11 cellular contexts compared by ENCODE assay signal in the genomic region with DNA sequence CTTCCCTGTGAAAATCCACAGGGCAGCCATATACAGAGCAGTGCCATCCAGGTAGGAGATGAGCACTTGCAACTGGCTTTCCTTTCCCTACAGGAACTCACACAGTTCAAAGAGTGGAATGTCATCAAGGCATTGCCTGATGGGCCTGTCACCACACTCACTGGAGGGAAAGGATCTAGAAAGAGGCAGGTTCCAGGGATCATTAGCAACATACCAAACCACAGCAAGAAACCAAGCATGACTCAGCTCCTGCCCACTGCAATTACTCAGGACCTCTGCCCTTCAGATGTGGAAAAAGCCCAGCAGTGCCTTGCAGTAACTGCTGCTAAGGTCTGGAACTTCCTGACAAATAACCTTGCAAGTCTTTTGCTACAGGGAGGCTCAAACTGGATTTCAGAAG.
DNase-seq lines count a peak whose midpoint lies in the region; ATAC-seq, FAIRE-seq and TF ChIP-seq lines count a peak whose summit lies in the region.
"Had no signal": no experiment of that assay in that cellular context is flagged by ENCODE, and none has a peak within 500 bp of the region (broad histone marks: within the 10 kb centered on the region; RNA-seq: fewer than 3 reads in every experiment).

No MANE protein-coding gene starts in this region.

- H3K36me3 ChIP-seq in astrocyte (ENCODE audit: insufficient read depth, low read length): no peaks in the 10 kb centered on the region
- no peaks in the 10 kb centered on the region for H3K36me3 ChIP-seq in mesendoderm (ENCODE audit: control insufficient read depth, insufficient read depth, low read length)
- no peaks in the 10 kb centered on the region for H3K36me3 ChIP-seq in GM23338 (ENCODE audit: insufficient read depth)

- H3K4me1 Mint-ChIP-seq in astrocyte (ENCODE audit: low read depth, unreplicated experiment): peaks cover 10% of the 10 kb centered on the region
- H3K4me1 Mint-ChIP-seq in GM23338: peaks cover 5% of the 10 kb centered on the region; the same call in 2 of the 3 replicates

- no peak overlapping the region for H3K18ac ChIP-seq in mesendoderm (ENCODE audit: low read length)

- H3K27ac Mint-ChIP-seq in astrocyte (ENCODE audit: unreplicated experiment) (peak overlapping the region; percentile 85), GM23338 (no peak overlapping the region)
- H3K27ac Mint-ChIP-seq: stimulated activated naive CD8-positive, alpha-beta T cell treated with anti-CD3 and anti-CD28 coated beads, Interleukin-15, Interleukin-2, amounts not matched to agents 100 ng/mL and 50 ng/mL, for 24 hours had no signal

- no peak overlapping the region for H3K4ac ChIP-seq in mesendoderm (ENCODE audit: low read depth, low read length)

- H3K27me3 ChIP-seq in astrocyte (ENCODE audit: insufficient read depth, low read length) (no peaks in the 10 kb centered on the region), mesendoderm (ENCODE audit: insufficient read depth, low read length, poor library complexity) (no peaks in the 10 kb centered on the region), GM23338 (ENCODE audit: insufficient read depth) (no peaks in the 10 kb centered on the region)

- H3K79me1 ChIP-seq in mesendoderm (ENCODE audit: low read length): no peaks in the 10 kb centered on the region

- no peak overlapping the region for H3K56ac ChIP-seq in mesendoderm (ENCODE audit: low read length)

- ATAC-seq in GM23338 (no peak), HG03342 (IDR thresholded peaks at IDR 0.05; ENCODE audit: unreplicated experiment) (no peak)
- ATAC-seq: heart left ventricle had no signal

- H3K4me2 ChIP-seq in astrocyte (ENCODE audit: low read length) (peak overlapping the region; percentile 35), mesendoderm (ENCODE audit: low read length) (no peak overlapping the region), GM23338 (no peak overlapping the region)

- H3K27ac ChIP-seq in astrocyte (ENCODE audit: low read depth, low read length) (peak overlapping the region; percentile 3), mesendoderm (ENCODE audit: low read depth, low read length) (no peak overlapping the region), GM23338 (ENCODE audit: low read depth) (no peak overlapping the region)
- H3K27ac ChIP-seq: heart left ventricle had no signal

- H3K27me3 Mint-ChIP-seq in astrocyte (ENCODE audit: low read depth, unreplicated experiment) (no peaks in the 10 kb centered on the region), GM23338 (ENCODE audit: insufficient read depth, low read depth, poor library complexity) (peaks cover 2% of the 10 kb centered on the region)
- H3K27me3 Mint-ChIP-seq: stimulated activated naive CD8-positive, alpha-beta T cell treated with anti-CD3 and anti-CD28 coated beads, Interleukin-15, Interleukin-2, amounts not matched to agents 100 ng/mL and 50 ng/mL, for 24 hours had no signal

- H2AK5ac ChIP-seq in mesendoderm (ENCODE audit: low read length): no peak overlapping the region

- H2BK5ac ChIP-seq in mesendoderm (ENCODE audit: low read length): no peak overlapping the region

- H2BK120ac ChIP-seq in mesendoderm (ENCODE audit: low read depth, low read length): no peak overlapping the region

- FAIRE-seq in astrocyte (lab: Jason Lieb, UNC): peak; percentile 88
- FAIRE-seq: GM18507 had no signal

- no peak overlapping the region for H2BK15ac ChIP-seq in mesendoderm (replicated peaks; ENCODE audit: low read depth)

- H4K20me1 ChIP-seq in astrocyte (ENCODE audit: insufficient read depth, low read length): no peaks in the 10 kb centered on the region
- H4K20me1 ChIP-seq in GM23338 (replicated peaks; ENCODE audit: insufficient read depth): no peaks in the 10 kb centered on the region

- H3K9me3 Mint-ChIP-seq in astrocyte (ENCODE audit: unreplicated experiment) (no peaks in the 10 kb centered on the region), GM23338 (no peaks in the 10 kb centered on the region; the same call in 2 of the 3 replicates)
- H3K9me3 Mint-ChIP-seq: stimulated activated naive CD8-positive, alpha-beta T cell treated with anti-CD3 and anti-CD28 coated beads, Interleukin-15, Interleukin-2, amounts not matched to agents 100 ng/mL and 50 ng/mL, for 24 hours had no signal

- H3K4me3 Mint-ChIP-seq in astrocyte (ENCODE audit: unreplicated experiment) (no peak overlapping the region), GM23338 (no peak overlapping the region)
- H3K4me3 Mint-ChIP-seq: stimulated activated naive CD8-positive, alpha-beta T cell treated with anti-CD3 and anti-CD28 coated beads, Interleukin-15, Interleukin-2, amounts not matched to agents 100 ng/mL and 50 ng/mL, for 24 hours had no signal

- H3K79me2 ChIP-seq in astrocyte (ENCODE audit: insufficient read depth, low read length): peaks cover 19% of the 10 kb centered on the region
- H3K79me2 ChIP-seq in mesendoderm (ENCODE audit: control insufficient read depth, insufficient read depth, low read length): no peaks in the 10 kb centered on the region
- H3K79me2 ChIP-seq in GM23338 (replicated peaks; ENCODE audit: insufficient read depth): no peaks in the 10 kb centered on the region

- H3K9ac ChIP-seq in astrocyte (ENCODE audit: low read length) (no peak overlapping the region), mesendoderm (ENCODE audit: low read length) (no peak overlapping the region)

- DNase-seq in ELF-1 (ENCODE audit: low read depth, low spot score): peak; percentile 78
- DNase-seq in LoVo (ENCODE audit: low spot score): peak; percentile 29
- DNase-seq in astrocyte (ENCODE audit: low read depth): peak; percentile 90
- peak; percentile 84 for DNase-seq in mesendoderm
- DNase-seq in GM23338 (ENCODE audit: low spot score): no peak
- no peak for DNase-seq in activated naive CD4-positive, alpha-beta T cell treated with Interleukin-2 at 50 U/mL for 16 hours
- DNase-seq: activated effector memory CD4-positive, alpha-beta T cell treated with Interleukin-2 at 50 U/mL for 16 hours; heart left ventricle had no signal

- H3F3A ChIP-seq in GM23338 (replicated peaks; ENCODE audit: low read depth): no peaks in the 10 kb centered on the region

- no peak overlapping the region for H4K5ac ChIP-seq in mesendoderm (ENCODE audit: low read length)

- no peak overlapping the region for H4K8ac ChIP-seq in mesendoderm (ENCODE audit: low read depth, low read length)

- TF ChIP-seq CTCF in astrocyte (IDR thresholded peaks at IDR 0.05; ENCODE audit: insufficient read depth, low read depth, low read length) (no peak), GM23338 (conservative IDR thresholded peaks at IDR 0.05; ENCODE audit: low read depth in 2 of 2) (no peak)

- no peak overlapping the region for H3K4me3 ChIP-seq in astrocyte (ENCODE audit: insufficient read depth, low read depth, low read length)
- H3K4me3 ChIP-seq in mesendoderm (ENCODE audit: low read length): no peak overlapping the region
- no peak overlapping the region for H3K4me3 ChIP-seq in GM23338
- H3K4me3 ChIP-seq: heart left ventricle had no signal

- H2AFZ ChIP-seq in astrocyte (ENCODE audit: low read depth, low read length) (no peak overlapping the region), GM23338 (no peak overlapping the region)

- H3K9me2 ChIP-seq in GM23338 (ENCODE audit: insufficient read depth): no peaks in the 10 kb centered on the region

- peaks cover 14% of the 10 kb centered on the region for H3K4me1 ChIP-seq in astrocyte (ENCODE audit: insufficient read depth, low read length)
- H3K4me1 ChIP-seq in mesendoderm (ENCODE audit: control insufficient read depth, low read depth, low read length): no peaks in the 10 kb centered on the region
- no peaks in the 10 kb centered on the region; the same call in 1 of the 2 replicates for H3K4me1 ChIP-seq in GM23338 (ENCODE audit: insufficient read depth)

- no peaks in the 10 kb centered on the region for H3K9me3 ChIP-seq in astrocyte (ENCODE audit: insufficient read depth, low read depth, low read length)
- H3K9me3 ChIP-seq: heart left ventricle had no signal

- no peak overlapping the region for H3K23ac ChIP-seq in mesendoderm (ENCODE audit: low read length)

- H3K36me3 Mint-ChIP-seq in astrocyte (ENCODE audit: low read depth, unreplicated experiment) (no peaks in the 10 kb centered on the region), GM23338 (ENCODE audit: low read depth) (peaks cover 5% of the 10 kb centered on the region; the same call in 1 of the 3 replicates)

TF ChIP-seq in GM23338, 12 proteins besides CTCF, POLR2A, EP300 and RAD21 (continues in another document):
- no peak for TF ChIP-seq NANOG (IDR thresholded peaks at IDR 0.05; ENCODE audit: borderline replicate concordance)
- no peak for TF ChIP-seq EZH2 (IDR thresholded peaks at IDR 0.05; ENCODE audit: low read depth, unreplicated experiment)
- TF ChIP-seq, protein P1, sequence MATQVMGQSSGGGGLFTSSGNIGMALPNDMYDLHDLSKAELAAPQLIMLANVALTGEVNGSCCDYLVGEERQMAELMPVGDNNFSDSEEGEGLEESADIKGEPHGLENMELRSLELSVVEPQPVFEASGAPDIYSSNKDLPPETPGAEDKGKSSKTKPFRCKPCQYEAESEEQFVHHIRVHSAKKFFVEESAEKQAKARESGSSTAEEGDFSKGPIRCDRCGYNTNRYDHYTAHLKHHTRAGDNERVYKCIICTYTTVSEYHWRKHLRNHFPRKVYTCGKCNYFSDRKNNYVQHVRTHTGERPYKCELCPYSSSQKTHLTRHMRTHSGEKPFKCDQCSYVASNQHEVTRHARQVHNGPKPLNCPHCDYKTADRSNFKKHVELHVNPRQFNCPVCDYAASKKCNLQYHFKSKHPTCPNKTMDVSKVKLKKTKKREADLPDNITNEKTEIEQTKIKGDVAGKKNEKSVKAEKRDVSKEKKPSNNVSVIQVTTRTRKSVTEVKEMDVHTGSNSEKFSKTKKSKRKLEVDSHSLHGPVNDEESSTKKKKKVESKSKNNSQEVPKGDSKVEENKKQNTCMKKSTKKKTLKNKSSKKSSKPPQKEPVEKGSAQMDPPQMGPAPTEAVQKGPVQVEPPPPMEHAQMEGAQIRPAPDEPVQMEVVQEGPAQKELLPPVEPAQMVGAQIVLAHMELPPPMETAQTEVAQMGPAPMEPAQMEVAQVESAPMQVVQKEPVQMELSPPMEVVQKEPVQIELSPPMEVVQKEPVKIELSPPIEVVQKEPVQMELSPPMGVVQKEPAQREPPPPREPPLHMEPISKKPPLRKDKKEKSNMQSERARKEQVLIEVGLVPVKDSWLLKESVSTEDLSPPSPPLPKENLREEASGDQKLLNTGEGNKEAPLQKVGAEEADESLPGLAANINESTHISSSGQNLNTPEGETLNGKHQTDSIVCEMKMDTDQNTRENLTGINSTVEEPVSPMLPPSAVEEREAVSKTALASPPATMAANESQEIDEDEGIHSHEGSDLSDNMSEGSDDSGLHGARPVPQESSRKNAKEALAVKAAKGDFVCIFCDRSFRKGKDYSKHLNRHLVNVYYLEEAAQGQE (IDR thresholded peaks at IDR 0.05; ENCODE audit: unreplicated experiment): no peak

Comparison
In these comparisons a context has a peak if more than half of its experiments do, and no peak if none do; other contexts are left out.
1. DNase-seq: peak in ELF-1 (single experiment), LoVo (single experiment), astrocyte (single experiment) and mesendoderm (single experiment); none in GM23338 (single experiment) and activated naive CD4-positive, alpha-beta T cell treated with Interleukin-2 at 50 U/mL for 16 hours (single experiment).